ENCODE assay signal across 1 cellular context in genomic region chr1:243814718-243815117, GRCh38.
TF ChIP-seq lines count a peak whose summit lies in the region.

No MANE protein-coding gene starts in this region.

TF ChIP-seq in K562, 482 proteins besides CTCF, POLR2A, EP300 and RAD21 (continued from another document):
- TF ChIP-seq AFF1 (IDR thresholded peaks at IDR 0.05; ENCODE audit: low read depth in 1 of 2, partially characterized antibody in 2 of 2) = no peak
